Comparison of ENCODE assay signal across 14 cellular contexts in the genomic region with DNA sequence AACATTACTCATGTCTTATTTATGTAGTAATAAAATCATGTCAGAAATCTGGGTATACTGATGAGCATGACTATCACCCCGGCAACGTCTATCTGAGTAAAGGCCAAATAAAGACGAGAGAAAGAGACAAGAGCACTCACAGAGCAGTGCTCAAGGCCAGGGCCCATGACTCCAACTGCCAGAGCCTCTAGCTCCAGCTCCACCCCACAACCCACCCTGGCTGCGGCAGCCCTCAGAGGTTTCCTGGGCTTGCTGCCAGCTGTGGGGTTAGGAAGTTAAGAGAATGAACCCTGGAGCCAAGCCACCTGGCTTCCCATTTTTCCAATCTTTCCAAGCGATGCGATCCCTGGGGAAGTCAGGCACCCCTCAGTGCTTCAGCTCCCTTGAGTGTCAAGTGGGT.
DNase-seq lines count a peak whose midpoint lies in the region; ATAC-seq and TF ChIP-seq lines count a peak whose summit lies in the region.
"Had no signal": no experiment of that assay in that cellular context is flagged by ENCODE, and none has a peak within 500 bp of the region (broad histone marks: within the 10 kb centered on the region; RNA-seq: fewer than 3 reads in every experiment).

No MANE protein-coding gene starts in this region.

- no peaks in the 10 kb centered on the region for H4K20me1 ChIP-seq in MM.1S (ENCODE audit: insufficient read depth, low read length)

- WGBS in adrenal gland, 4 donors, result 15 to 20% (median 17%) methylated on average over 6 of the region's 6 CpGs

- no peak overlapping the region for H3K9ac ChIP-seq in MM.1S (ENCODE audit: low read length)

- no peak for TF ChIP-seq CTCF in adrenal gland (IDR thresholded peaks at IDR 0.05)
- TF ChIP-seq CTCF in MM.1S (IDR thresholded peaks at IDR 0.05; ENCODE audit: low read length), result no peak
- no peak for TF ChIP-seq CTCF in RWPE1 (conservative IDR thresholded peaks at IDR 0.05; ENCODE audit: low read depth)

- DNase-seq in Daoy (ENCODE audit: low read depth), result peak; percentile 64
- DNase-seq in NCI-H2081 (lab: John Stamatoyannopoulos, UW), result peak; percentile 75 to 87
- peak; percentile 70 to 84 (median 77) for DNase-seq in adrenal gland
- no peak for DNase-seq in sciatic nerve (ENCODE audit: low spot score)
- DNase-seq in MM.1S, result no peak
- DNase-seq in RWPE1 (ENCODE audit: low spot score), result no peak
- DNase-seq: activated CD8-positive, alpha-beta memory T cell treated with anti-CD3 and anti-CD28 coated beads, Interleukin-2, amount 10 ng/mL, durations not matched to agents 7 days and 5 days; activated naive CD8-positive, alpha-beta T cell treated with anti-CD3 and anti-CD28 coated beads for 36 hours; CD4-positive, CD25-positive, alpha-beta regulatory T cell; immature natural killer cell; naive thymus-derived CD4-positive, alpha-beta T cell; NCI-H187; RPMI8226 had no signal

- no peak overlapping the region for H3K4me2 ChIP-seq in MM.1S (ENCODE audit: low read depth, low read length)

- ATAC-seq in sciatic nerve, result peak; percentile 17
- ATAC-seq in GM18511 (IDR thresholded peaks at IDR 0.05; ENCODE audit: unreplicated experiment), result no peak
- ATAC-seq: activated CD8-positive, alpha-beta memory T cell treated with anti-CD3 and anti-CD28 coated beads, Interleukin-2, amount 10 ng/mL, durations not matched to agents 7 days and 5 days; naive thymus-derived CD4-positive, alpha-beta T cell had no signal

- H3K4me1 ChIP-seq in adrenal gland (replicated peaks in 1 of 2), result peaks cover 5 to 10% of the 10 kb centered on the region in 2 donors
- peaks cover 8% of the 10 kb centered on the region; the same call in 1 of the 2 replicates for H3K4me1 ChIP-seq in MM.1S (ENCODE audit: low read length)

- H3K9me3 ChIP-seq in adrenal gland (replicated peaks in 1 of 3) (no peaks in the 10 kb centered on the region), MM.1S (replicated peaks; ENCODE audit: insufficient read depth, low read length) (no peaks in the 10 kb centered on the region)

- no peaks in the 10 kb centered on the region for H3K79me2 ChIP-seq in MM.1S (ENCODE audit: low read length)

- H3K9me2 ChIP-seq in MM.1S (replicated peaks; ENCODE audit: insufficient read depth, low read length), result no peaks in the 10 kb centered on the region

- H3K36me3 ChIP-seq in adrenal gland (replicated peaks in 1 of 2) (no peaks in the 10 kb centered on the region), MM.1S (replicated peaks; ENCODE audit: insufficient read depth, low read length) (no peaks in the 10 kb centered on the region)

- intact Hi-C loops in adrenal gland (cut with DNase I) (loop anchor here in 1 of 2 donors (10.0 kb wide), 1 partner anchor 89 kb away; no protein-coding TSS in a partner anchor), sciatic nerve (cut with DNase I) (no loop called here)

- no peak overlapping the region for H2AFZ ChIP-seq in MM.1S (ENCODE audit: low read length)

- TF ChIP-seq POLR2A in adrenal gland (IDR thresholded peaks at IDR 0.05), result no peak

- H3K4me3 ChIP-seq in adrenal gland (no peak overlapping the region), MM.1S (ENCODE audit: low read length) (no peak overlapping the region)

- peak overlapping the region in 1 of 5 donors; percentile 28 for H3K27ac ChIP-seq in adrenal gland
- no peak overlapping the region for H3K27ac ChIP-seq in MM.1S (ENCODE audit: low read length)
- no peak overlapping the region for H3K27ac ChIP-seq in RWPE1

- no peaks in the 10 kb centered on the region for H3F3A ChIP-seq in MM.1S (ENCODE audit: insufficient read depth, low read length)

- POLR2A ChIA-PET in RWPE1 (lab: Yijun Ruan, JAX; ENCODE audit: low non-redundant PET), result no interaction called here

- H3K27me3 ChIP-seq in adrenal gland (no peaks in the 10 kb centered on the region), MM.1S (replicated peaks; ENCODE audit: insufficient read depth, low read length) (no peaks in the 10 kb centered on the region)

- CTCF ChIA-PET in RWPE1 (lab: Yijun Ruan, JAX), result interaction anchor here (0.7 to 2.6 kb wide), 2 partner anchors 84 to 142 kb away, joined by 3 to 9 read pairs; no protein-coding TSS in a partner anchor

Comparison
In these comparisons a context has a peak if more than half of its experiments do, and no peak if none do; other contexts are left out.
1. DNase-seq: peak in Daoy (single experiment), NCI-H2081 (2 of 2) and adrenal gland (7 of 7); none in sciatic nerve (single experiment), MM.1S (single experiment) and RWPE1 (single experiment).